ENCODE assay signal across 9 cellular contexts in genomic region chr22:45688606-45689080, GRCh38. TPM values are rescaled to one million over a fixed set of nuclear protein-coding genes. Genes with fewer than 3 reads are reported as not detected.
DNase-seq lines count a peak whose midpoint lies in the region; ATAC-seq and TF ChIP-seq lines count a peak whose summit lies in the region.
"Had no signal": no experiment of that assay in that cellular context is flagged by ENCODE, and none has a peak within 500 bp of the region (broad histone marks: within the 10 kb centered on the region; RNA-seq: fewer than 3 reads in every experiment).

No MANE protein-coding gene starts in this region.

- H3K9ac ChIP-seq in smooth muscle cell (ENCODE audit: low read depth) = no peak overlapping the region

- no peak for TF ChIP-seq POLR2A in suprapubic skin (IDR thresholded peaks at IDR 0.05)

- ATAC-seq in T-helper 17 cell = no peak
- no peak for ATAC-seq in HG03135 (IDR thresholded peaks at IDR 0.05; ENCODE audit: unreplicated experiment)
- ATAC-seq in HG03520 (IDR thresholded peaks at IDR 0.05; ENCODE audit: unreplicated experiment) = no peak

- 35% methylated on average over 4 of the region's 4 CpGs for WGBS in smooth muscle cell (ENCODE audit: low lambda C conversion rate)
- 40% methylated on average over 4 of the region's 4 CpGs for WGBS in suprapubic skin

- H3K4me3 Mint-ChIP-seq in T-helper 17 cell = no peak overlapping the region

- peaks cover 6% of the 10 kb centered on the region for H3K36me3 Mint-ChIP-seq in T-helper 17 cell (ENCODE audit: low read depth)

- TF ChIP-seq CTCF in HFF-Myc (IDR thresholded peaks at IDR 0.05; ENCODE audit: low read depth, low read length, missing control alignments) (no peak), foreskin fibroblast (IDR thresholded peaks at IDR 0.05; ENCODE audit: low read depth, low read length) (no peak), smooth muscle cell (IDR thresholded peaks at IDR 0.05; ENCODE audit: borderline replicate concordance, insufficient read depth, poor library complexity, severe bottlenecking) (no peak), suprapubic skin (IDR thresholded peaks at IDR 0.05) (no peak)

- no peaks in the 10 kb centered on the region for H3F3A ChIP-seq in smooth muscle cell (ENCODE audit: low read depth)

- H3K4me1 Mint-ChIP-seq in T-helper 17 cell = peaks cover 33% of the 10 kb centered on the region

- peaks cover 5% of the 10 kb centered on the region for H3K4me1 ChIP-seq in smooth muscle cell (ENCODE audit: low read depth)
- H3K4me1 ChIP-seq in suprapubic skin = peaks cover 25% of the 10 kb centered on the region

- H3K4me2 ChIP-seq in smooth muscle cell = peak overlapping the region; percentile 42

- DNase-seq in HFF-Myc (ENCODE audit: extremely low read depth, low read depth) (peak; percentile 79), T-helper 17 cell (no peak), foreskin fibroblast (peak; percentile 80 to 89), smooth muscle cell (lab: John Stamatoyannopoulos, UW; ENCODE audit: unreplicated experiment) (no peak), suprapubic skin (ENCODE audit: low spot score in 2 of 2) (no peak), globus pallidus (ENCODE audit: low spot score) (no peak)
- DNase-seq: activated effector memory CD4-positive, alpha-beta T cell treated with Interleukin-2 at 50 U/mL for 16 hours had no signal

- H3K4me3 ChIP-seq in HFF-Myc (replicated peaks; ENCODE audit: low read depth, low read length) = no peak overlapping the region
- no peak overlapping the region for H3K4me3 ChIP-seq in foreskin fibroblast (ENCODE audit: low read depth in 1 of 2, low read length in 2 of 2)
- no peak overlapping the region for H3K4me3 ChIP-seq in smooth muscle cell
- no peak overlapping the region for H3K4me3 ChIP-seq in suprapubic skin

- H4K20me1 ChIP-seq in smooth muscle cell (ENCODE audit: low read depth) = peaks cover 99% of the 10 kb centered on the region

- H2AFZ ChIP-seq in smooth muscle cell (ENCODE audit: low read depth) = no peak overlapping the region

- peak overlapping the region; percentile 51 for H3K27ac Mint-ChIP-seq in T-helper 17 cell

- no peaks in the 10 kb centered on the region for H3K27me3 ChIP-seq in smooth muscle cell (ENCODE audit: low read depth)
- H3K27me3 ChIP-seq in suprapubic skin = no peaks in the 10 kb centered on the region

- H3K9me3 ChIP-seq in T-helper 17 cell (ENCODE audit: control insufficient read depth, low read length, poor library complexity, severe bottlenecking) (no peaks in the 10 kb centered on the region), smooth muscle cell (replicated peaks; ENCODE audit: low read depth) (no peaks in the 10 kb centered on the region), suprapubic skin (no peaks in the 10 kb centered on the region)

- no peaks in the 10 kb centered on the region for H3K27me3 Mint-ChIP-seq in T-helper 17 cell

- H3K36me3 ChIP-seq in smooth muscle cell (ENCODE audit: low read depth) = peaks cover 10% of the 10 kb centered on the region
- peaks cover 19% of the 10 kb centered on the region for H3K36me3 ChIP-seq in suprapubic skin

- TF ChIP-seq EP300 in suprapubic skin (IDR thresholded peaks at IDR 0.05) = no peak

- H3K79me2 ChIP-seq in smooth muscle cell (ENCODE audit: low read depth) = peaks cover 92% of the 10 kb centered on the region

- H3K27ac ChIP-seq in smooth muscle cell (ENCODE audit: low read depth) (peak overlapping the region; percentile 47), suprapubic skin (no peak overlapping the region)

RNA-seq across cellular contexts. Expression of gene ATXN10, which starts 17.0 kb away (rescaled TPM):
- 10 to 100 TPM; 52.9 to 55.7 TPM for total RNA-seq in T-helper 17 cell
- 117 and 140 TPM in 2 replicates for total RNA-seq in smooth muscle cell
- polyA plus RNA-seq in smooth muscle cell = 131 and 164 TPM in 2 replicates
- 10 to 100 TPM; 63.2 to 79.0 (median 68.8) TPM for total RNA-seq in suprapubic skin

Comparison
In these comparisons a context has a peak if more than half of its experiments do, and no peak if none do; other contexts are left out.
1. DNase-seq: peak in HFF-Myc (single experiment) and foreskin fibroblast (2 of 2); none in T-helper 17 cell (0 of 3), smooth muscle cell (single experiment), suprapubic skin (0 of 2) and globus pallidus (single experiment).